ENCODE assay signal across 20 cellular contexts in the genomic region with DNA sequence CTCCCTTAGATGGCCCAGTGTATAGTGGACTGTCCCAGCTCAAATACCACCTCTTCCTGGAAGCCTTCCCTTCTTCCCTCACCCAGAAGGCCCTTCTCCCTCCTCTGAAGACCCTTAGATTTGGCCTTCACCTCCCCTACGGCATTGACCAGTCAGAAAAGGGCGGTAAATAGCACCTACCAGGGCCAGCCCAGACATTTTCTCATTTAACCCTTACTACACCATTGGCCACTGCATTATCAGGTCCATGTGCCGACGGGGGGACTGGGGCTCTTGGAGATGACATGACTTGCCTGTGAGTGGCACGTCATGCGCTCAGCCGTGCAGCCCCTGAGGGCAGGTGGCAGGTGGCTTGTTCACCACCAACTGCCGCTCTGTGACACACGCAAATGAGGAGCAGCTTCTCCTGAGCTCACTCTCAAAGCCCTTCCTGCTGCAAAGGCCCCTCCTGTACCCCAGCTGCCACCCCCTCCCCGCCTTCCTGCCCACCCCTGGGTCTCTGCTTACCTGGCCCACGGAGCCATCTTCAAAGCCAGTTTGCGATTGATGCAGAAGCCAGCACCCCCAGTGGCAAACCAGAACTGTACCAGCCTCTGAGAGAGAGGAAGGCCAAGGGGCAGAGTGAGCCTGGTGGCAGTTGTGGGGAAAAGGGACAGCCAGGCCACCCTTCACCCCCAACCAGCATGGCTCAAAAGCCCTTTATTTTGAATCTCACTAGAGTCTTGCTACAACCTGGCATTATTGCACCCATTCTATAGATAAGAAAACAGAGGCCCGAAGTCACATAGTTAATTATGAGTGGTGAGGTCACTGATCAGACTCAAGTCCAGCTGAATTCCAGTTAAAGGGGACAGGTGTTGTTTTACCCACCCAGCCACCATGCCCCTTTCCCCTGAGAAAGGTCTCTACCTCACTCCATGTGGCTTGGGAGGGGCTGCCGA. TPM values are rescaled to one million over a fixed set of nuclear protein-coding genes. Genes with fewer than 3 reads are reported as not detected.
DNase-seq lines count a peak whose midpoint lies in the region; ATAC-seq, FAIRE-seq and TF ChIP-seq lines count a peak whose summit lies in the region.
"Had no signal": no experiment of that assay in that cellular context is flagged by ENCODE, and none has a peak within 500 bp of the region (broad histone marks: within the 10 kb centered on the region; RNA-seq: fewer than 3 reads in every experiment).

No MANE protein-coding gene starts in this region.

- H4K20me1 ChIP-seq in HepG2 (ENCODE audit: insufficient read depth, low read length) (no peaks in the 10 kb centered on the region), Karpas-422 (ENCODE audit: insufficient read depth, low read depth, low read length) (peaks cover 18% of the 10 kb centered on the region; the same call in 1 of the 2 replicates)

- no TSS peak for BruUV-seq in HepG2 (replicated peaks; lab: Mats Ljungman, UMichigan)

- TF ChIP-seq EP300 in HepG2 (IDR thresholded peaks at IDR 0.05; ENCODE audit: low read depth in 2 of 2, low read length in 2 of 2) (no peak), HepG2 (CRISPR knock-in tag; IDR thresholded peaks at IDR 0.05; ENCODE audit: borderline replicate concordance) (no peak)

- CTCF ChIA-PET in HepG2 (lab: Yijun Ruan, JAX; ENCODE audit: low intra/inter-chr PET ratio, low total read pairs), result no interaction called here

- no peak for TF ChIP-seq RAD21 in HepG2 (CRISPR knock-in tag; IDR thresholded peaks at IDR 0.05)

- no peak overlapping the region for H3K4me3 Mint-ChIP-seq in activated naive CD8-positive, alpha-beta T cell treated with anti-CD3 and anti-CD28 coated beads, Interleukin-2, amount 10 ng/mL, durations not matched to agents 7 days and 5 days

- FAIRE-seq in HepG2 (lab: Jason Lieb, UNC) (no peak), urothelium cell line (lab: Jason Lieb, UNC) (peak; percentile 46)
- FAIRE-seq: endometrium, GM12892 had no signal

- no peaks in the 10 kb centered on the region for H3K36me3 ChIP-seq in HepG2 (replicated peaks in 1 of 2; ENCODE audit: control insufficient read depth in 1 of 2, insufficient read depth in 2 of 2, low read length in 2 of 2)
- no peaks in the 10 kb centered on the region for H3K36me3 ChIP-seq in right lobe of liver
- H3K36me3 ChIP-seq in Karpas-422 (ENCODE audit: insufficient read depth, low read length), result peaks cover 9% of the 10 kb centered on the region; the same call in 1 of the 2 replicates
- H3K36me3 ChIP-seq: tibial artery had no signal

- H3K27me3 ChIP-seq in HepG2 (ENCODE audit: control insufficient read depth in 1 of 2, insufficient read depth in 2 of 2, low read length in 2 of 2) (no peaks in the 10 kb centered on the region; a peak in 1 of 5 replicates), right lobe of liver (no peaks in the 10 kb centered on the region), Karpas-422 (ENCODE audit: low read length) (no peaks in the 10 kb centered on the region)

- H3K79me2 ChIP-seq in HepG2 (ENCODE audit: insufficient read depth, low read length) (no peaks in the 10 kb centered on the region), Karpas-422 (ENCODE audit: low read length) (peaks cover 15% of the 10 kb centered on the region)

- H3K4me1 ChIP-seq in HepG2 (ENCODE audit: insufficient read depth, low read length) (peaks cover 37% of the 10 kb centered on the region), right lobe of liver (no peaks in the 10 kb centered on the region), Karpas-422 (ENCODE audit: low read length) (peaks cover 30% of the 10 kb centered on the region)
- H3K4me1 ChIP-seq: tibial artery had no signal

- H3K27me3 Mint-ChIP-seq in activated naive CD8-positive, alpha-beta T cell treated with anti-CD3 and anti-CD28 coated beads, Interleukin-2, amount 10 ng/mL, durations not matched to agents 7 days and 5 days, result no peaks in the 10 kb centered on the region

- peaks cover 16% of the 10 kb centered on the region for H3K36me3 Mint-ChIP-seq in activated naive CD8-positive, alpha-beta T cell treated with anti-CD3 and anti-CD28 coated beads, Interleukin-2, amount 10 ng/mL, durations not matched to agents 7 days and 5 days

- DNase-seq in HepG2 (ENCODE audit: low spot score), result no peak
- DNase-seq in right lobe of liver, result no peak
- peak; percentile 63 for DNase-seq in Karpas-422
- no peak for DNase-seq in activated naive CD8-positive, alpha-beta T cell treated with anti-CD3 and anti-CD28 coated beads, Interleukin-2, amount 10 ng/mL, durations not matched to agents 7 days and 5 days
- no peak for DNase-seq in urothelium cell line (ENCODE audit: low spot score)
- no peak for DNase-seq in glomerular visceral epithelial cell (ENCODE audit: extremely low spot score)
- no peak for DNase-seq in left cardiac atrium
- DNase-seq: amygdala; mesenchymal stem cell; NCI-H524 treated with DMSO at 0.1 percent for 48 hours; occipital lobe; SIG-M5; stimulated activated naive CD4-positive, alpha-beta T cell; T-helper 1 cell; tibial artery had no signal

- TF ChIP-seq CTCF in HepG2 (CRISPR knock-in tag; IDR thresholded peaks at IDR 0.05) (no peak), right lobe of liver (IDR thresholded peaks at IDR 0.05) (no peak)

- POLR2A ChIA-PET in HepG2 (lab: Yijun Ruan, JAX), result no interaction called here
- POLR2A ChIA-PET in activated naive CD8-positive, alpha-beta T cell treated with anti-CD3 and anti-CD28 coated beads, Interleukin-2, amount 10 ng/mL, durations not matched to agents 7 days and 5 days (lab: Charles Lee), result no interaction called here

- H3K27ac Mint-ChIP-seq in activated naive CD8-positive, alpha-beta T cell treated with anti-CD3 and anti-CD28 coated beads, Interleukin-2, amount 10 ng/mL, durations not matched to agents 7 days and 5 days, result peak overlapping the region; percentile 73

- no peak overlapping the region for H2AFZ ChIP-seq in HepG2 (ENCODE audit: low read length)
- no peak overlapping the region for H2AFZ ChIP-seq in Karpas-422 (ENCODE audit: low read length)

- no peak for TF ChIP-seq POLR2A in HepG2 (IDR thresholded peaks at IDR 0.05; ENCODE audit: insufficient read depth in 1 of 2, low read depth in 2 of 2, low read length in 2 of 2)
- no peak for TF ChIP-seq POLR2A in right lobe of liver (IDR thresholded peaks at IDR 0.05)

- no peak overlapping the region for H3K4me3 ChIP-seq in HepG2 (replicated peaks in 1 of 3; ENCODE audit: insufficient read depth in 1 of 3, low read depth in 2 of 3, low read length in 3 of 3)
- H3K4me3 ChIP-seq in right lobe of liver, result no peak overlapping the region
- H3K4me3 ChIP-seq in Karpas-422 (ENCODE audit: low read length), result no peak overlapping the region
- H3K4me3 ChIP-seq: coronary artery, smooth muscle cell, tibial artery had no signal

- 70% methylated on average over 14 of the region's 14 CpGs for WGBS in HepG2 (ENCODE audit: low lambda C conversion rate)
- 80% methylated on average over 1 of the region's 14 CpGs for WGBS in right lobe of liver (ENCODE audit: insufficient coverage, low coverage, low lambda C conversion rate, missing lambda C conversion rate)

- H3K9ac ChIP-seq in HepG2 (ENCODE audit: insufficient read depth, low read depth, low read length) (no peak overlapping the region), Karpas-422 (ENCODE audit: low read length) (peak overlapping the region; percentile 28)

- no peaks in the 10 kb centered on the region for H3K9me3 Mint-ChIP-seq in activated naive CD8-positive, alpha-beta T cell treated with anti-CD3 and anti-CD28 coated beads, Interleukin-2, amount 10 ng/mL, durations not matched to agents 7 days and 5 days

- H3K4me2 ChIP-seq in HepG2 (ENCODE audit: low read depth, low read length) (no peak overlapping the region), Karpas-422 (ENCODE audit: low read depth, low read length, poor library complexity, severe bottlenecking) (peak overlapping the region; percentile 23)
- H3K4me2 ChIP-seq: smooth muscle cell had no signal

- intact Hi-C loops in HepG2 (cut with micrococcal nuclease; ENCODE audit: unreplicated experiment) (loop anchor here (10.0 kb wide), 1 partner anchor 48 kb away; no protein-coding TSS in a partner anchor), right lobe of liver (cut with DNase I) (no loop called here), left cardiac atrium (cut with DNase I) (no loop called here)

- no peaks in the 10 kb centered on the region for H3K9me3 ChIP-seq in HepG2 (ENCODE audit: low read length)
- H3K9me3 ChIP-seq in right lobe of liver, result no peaks in the 10 kb centered on the region
- H3K9me3 ChIP-seq in Karpas-422 (ENCODE audit: low read length), result no peaks in the 10 kb centered on the region
- H3K9me3 ChIP-seq: tibial artery had no signal

- ATAC-seq in HepG2 (no peak), right lobe of liver (no peak), left cardiac atrium (no peak)
- ATAC-seq in activated naive CD8-positive, alpha-beta T cell treated with anti-CD3 and anti-CD28 coated beads, Interleukin-2, amount 10 ng/mL, durations not matched to agents 7 days and 5 days (ENCODE audit: low read depth), result no peak

- in situ Hi-C loops in HepG2 (cut with HindIII; ENCODE audit: extremely low pct_ligation_motif_present, low pct_unique_long_range_greater_than_20kb), result no loop called here

- H3K27ac ChIP-seq in HepG2 (ENCODE audit: extremely low read length, insufficient read depth, low read length), result no peak overlapping the region
- no peak overlapping the region for H3K27ac ChIP-seq in right lobe of liver
- H3K27ac ChIP-seq in Karpas-422 (ENCODE audit: low read length), result peak overlapping the region; percentile 86
- H3K27ac ChIP-seq: coronary artery, tibial artery had no signal

- no peaks in the 10 kb centered on the region for H3K9me2 ChIP-seq in Karpas-422 (replicated peaks; ENCODE audit: insufficient read depth, low read length)

- peaks cover 16% of the 10 kb centered on the region for H3K4me1 Mint-ChIP-seq in activated naive CD8-positive, alpha-beta T cell treated with anti-CD3 and anti-CD28 coated beads, Interleukin-2, amount 10 ng/mL, durations not matched to agents 7 days and 5 days

RNA-seq across cellular contexts. Expression of gene MFNG, which starts 9.5 kb away (rescaled TPM):
- total RNA-seq in HepG2 (2016; rRNA removed; fragmentation: Illumina TruSeq; extraction: Trizol), result 1.0 and 1.1 TPM in 2 replicates
- 0.35 and 1.1 TPM in 2 replicates for total RNA-seq in HepG2 (2016; cell fraction: cytosol; rRNA removed; fragmentation: Illumina TruSeq; extraction: Trizol; ENCODE audit: low read depth)
- total RNA-seq in HepG2 (2016; cell fraction: insoluble cytoplasmic fraction; rRNA removed; fragmentation: Illumina TruSeq; extraction: Trizol), result 0.55 and 0.80 TPM in 2 replicates
- 1.4 and 1.9 TPM in 2 replicates for total RNA-seq in HepG2 (2016; cell fraction: membrane; rRNA removed; fragmentation: Illumina TruSeq; extraction: Trizol)
- 0.56 and 1.6 TPM in 2 replicates for total RNA-seq in HepG2 (2016; cell fraction: nucleus; rRNA removed; fragmentation: Illumina TruSeq; extraction: Trizol)
- polyA plus RNA-seq in HepG2 (2011; rRNA removed), result 11.7 and 19.8 TPM in 2 replicates
- polyA plus RNA-seq in HepG2 (2011; cell fraction: cytosol; rRNA removed), result 15.3 and 15.7 TPM in 2 replicates
- polyA plus RNA-seq in HepG2 (2011; cell fraction: nucleus; rRNA removed), result 37.0 and 46.6 TPM in 2 replicates
- polyA plus RNA-seq in HepG2 (2012), result 14.5 and 20.0 TPM in 2 replicates
- polyA plus RNA-seq in HepG2 (2016; cell fraction: cytosol; fragmentation: Illumina TruSeq; extraction: Trizol; ENCODE audit: low read depth), result 0.79 and 0.97 TPM in 2 replicates
- polyA plus RNA-seq in HepG2 (2016; cell fraction: insoluble cytoplasmic fraction; fragmentation: Illumina TruSeq; extraction: Trizol; ENCODE audit: low read depth), result 0.81 and 0.93 TPM in 2 replicates
- 1.1 and 1.3 TPM in 2 replicates for polyA plus RNA-seq in HepG2 (2016; cell fraction: membrane; fragmentation: Illumina TruSeq; extraction: Trizol; ENCODE audit: low read depth)
- polyA plus RNA-seq in HepG2 (2016; cell fraction: nucleus; fragmentation: Illumina TruSeq; extraction: Trizol; ENCODE audit: insufficient read depth, low read depth), result 1.3 and 4.5 TPM in 2 replicates
- 0.77 and 12.5 TPM in 2 replicates for polyA minus RNA-seq in HepG2 (2011; rRNA and poly(A)+ RNA removed; ENCODE audit: low replicate concordance)
- polyA minus RNA-seq in HepG2 (2011; cell fraction: cytosol; rRNA and poly(A)+ RNA removed), result 3.2 and 6.1 TPM in 2 replicates
- polyA minus RNA-seq in HepG2 (2011; cell fraction: nucleus; rRNA and poly(A)+ RNA removed), result 6.1 and 9.8 TPM in 2 replicates
- 10 to 100 TPM in 4 of 6 experiments, 1 to 10 TPM in 2; 5.6 to 14.4 (median 10.2) TPM for total RNA-seq in right lobe of liver
- total RNA-seq in Karpas-422 (2014; rRNA removed; shearing (Covaris generic); ENCODE audit: low replicate concordance), result 91.1 and 105 TPM in 2 replicates
- 100 to 1,000 TPM; 207 to 211 TPM for total RNA-seq in activated naive CD8-positive, alpha-beta T cell treated with anti-CD3 and anti-CD28 coated beads, Interleukin-2, amount 10 ng/mL, durations not matched to agents 7 days and 5 days
- total RNA-seq in left cardiac atrium, result 10 to 100 TPM; 14.1 to 17.4 TPM
- total RNA-seq: fibroblast of lung, smooth muscle cell had no signal

RNA-seq across cellular contexts. Expression of gene CARD10, which starts 42.6 kb away (rescaled TPM):
- total RNA-seq in HepG2 (2016; rRNA removed; fragmentation: Illumina TruSeq; extraction: Trizol) (28.9 and 35.2 TPM in 2 replicates), right lobe of liver (10 to 100 TPM in 5 of 6 experiments, 1 to 10 TPM in 1; 9.0 to 27.8 (median 14.2) TPM), left cardiac atrium (1 to 10 TPM; 7.7 to 9.2 TPM)
- total RNA-seq in HepG2 (2016; cell fraction: cytosol; rRNA removed; fragmentation: Illumina TruSeq; extraction: Trizol; ENCODE audit: low read depth), result 3.9 and 4.1 TPM in 2 replicates
- total RNA-seq in HepG2 (2016; cell fraction: insoluble cytoplasmic fraction; rRNA removed; fragmentation: Illumina TruSeq; extraction: Trizol), result 24.8 and 36.0 TPM in 2 replicates
- 11.9 and 12.5 TPM in 2 replicates for total RNA-seq in HepG2 (2016; cell fraction: membrane; rRNA removed; fragmentation: Illumina TruSeq; extraction: Trizol)
- 17.8 and 21.3 TPM in 2 replicates for total RNA-seq in HepG2 (2016; cell fraction: nucleus; rRNA removed; fragmentation: Illumina TruSeq; extraction: Trizol)
- polyA plus RNA-seq in HepG2 (2011; rRNA removed), result 55.8 and 92.3 TPM in 2 replicates
- 52.6 and 75.1 TPM in 2 replicates for polyA plus RNA-seq in HepG2 (2011; cell fraction: cytosol; rRNA removed)
- polyA plus RNA-seq in HepG2 (2011; cell fraction: nucleus; rRNA removed), result 203 and 227 TPM in 2 replicates
- polyA plus RNA-seq in HepG2 (2012), result 46.8 and 57.2 TPM in 2 replicates
- polyA plus RNA-seq in HepG2 (2016; cell fraction: cytosol; fragmentation: Illumina TruSeq; extraction: Trizol; ENCODE audit: low read depth), result 3.0 TPM in 2 replicates
- 28.5 and 30.3 TPM in 2 replicates for polyA plus RNA-seq in HepG2 (2016; cell fraction: insoluble cytoplasmic fraction; fragmentation: Illumina TruSeq; extraction: Trizol; ENCODE audit: low read depth)
- 9.1 and 9.4 TPM in 2 replicates for polyA plus RNA-seq in HepG2 (2016; cell fraction: membrane; fragmentation: Illumina TruSeq; extraction: Trizol; ENCODE audit: low read depth)
- 42.1 and 44.8 TPM in 2 replicates for polyA plus RNA-seq in HepG2 (2016; cell fraction: nucleus; fragmentation: Illumina TruSeq; extraction: Trizol; ENCODE audit: insufficient read depth, low read depth)
- polyA minus RNA-seq in HepG2 (2011; rRNA and poly(A)+ RNA removed; ENCODE audit: low replicate concordance), result 15.9 and 164 TPM in 2 replicates
- polyA minus RNA-seq in HepG2 (2011; cell fraction: cytosol; rRNA and poly(A)+ RNA removed), result 61.5 and 72.6 TPM in 2 replicates
- 31.9 and 42.5 TPM in 2 replicates for polyA minus RNA-seq in HepG2 (2011; cell fraction: nucleus; rRNA and poly(A)+ RNA removed)
- total RNA-seq in Karpas-422 (2014; rRNA removed; shearing (Covaris generic); ENCODE audit: low replicate concordance), result not detected in 2 replicates
- total RNA-seq in activated naive CD8-positive, alpha-beta T cell treated with anti-CD3 and anti-CD28 coated beads, Interleukin-2, amount 10 ng/mL, durations not matched to agents 7 days and 5 days, result under 1 TPM; 0.30 to 0.31 TPM

RNA-seq across cellular contexts. Expression of gene ELFN2, which starts 49.4 kb away (rescaled TPM):
- total RNA-seq in HepG2 (2016; rRNA removed; fragmentation: Illumina TruSeq; extraction: Trizol) (not detected in 2 replicates), right lobe of liver (under 1 TPM; 0.07 to 0.93 (median 0.49) TPM), left cardiac atrium (under 1 TPM in 1 of 2 donors, not detected in 1; 0.05 TPM)
- not detected in 2 replicates for total RNA-seq in HepG2 (2016; cell fraction: cytosol; rRNA removed; fragmentation: Illumina TruSeq; extraction: Trizol; ENCODE audit: low read depth)
- not detected in 2 replicates for total RNA-seq in HepG2 (2016; cell fraction: insoluble cytoplasmic fraction; rRNA removed; fragmentation: Illumina TruSeq; extraction: Trizol)
- not detected in 2 replicates for total RNA-seq in HepG2 (2016; cell fraction: membrane; rRNA removed; fragmentation: Illumina TruSeq; extraction: Trizol)
- total RNA-seq in HepG2 (2016; cell fraction: nucleus; rRNA removed; fragmentation: Illumina TruSeq; extraction: Trizol), result not detected in 2 replicates
- polyA plus RNA-seq in HepG2 (2011; rRNA removed), result 0.01 TPM in 1 of 2 replicates, not detected in the other
- polyA plus RNA-seq in HepG2 (2011; cell fraction: cytosol; rRNA removed), result not detected in 2 replicates
- polyA plus RNA-seq in HepG2 (2011; cell fraction: nucleus; rRNA removed), result 0.03 TPM in 2 replicates
- 0.01 and 0.09 TPM in 2 replicates for polyA plus RNA-seq in HepG2 (2012)
- not detected in 2 replicates for polyA plus RNA-seq in HepG2 (2016; cell fraction: cytosol; fragmentation: Illumina TruSeq; extraction: Trizol; ENCODE audit: low read depth)
- polyA plus RNA-seq in HepG2 (2016; cell fraction: insoluble cytoplasmic fraction; fragmentation: Illumina TruSeq; extraction: Trizol; ENCODE audit: low read depth), result not detected in 2 replicates
- not detected in 2 replicates for polyA plus RNA-seq in HepG2 (2016; cell fraction: membrane; fragmentation: Illumina TruSeq; extraction: Trizol; ENCODE audit: low read depth)
- not detected in 2 replicates for polyA plus RNA-seq in HepG2 (2016; cell fraction: nucleus; fragmentation: Illumina TruSeq; extraction: Trizol; ENCODE audit: insufficient read depth, low read depth)
- 0.47 TPM in 1 of 2 replicates, not detected in the other for polyA minus RNA-seq in HepG2 (2011; rRNA and poly(A)+ RNA removed; ENCODE audit: low replicate concordance)
- polyA minus RNA-seq in HepG2 (2011; cell fraction: cytosol; rRNA and poly(A)+ RNA removed), result not detected in 2 replicates
- not detected in 2 replicates for polyA minus RNA-seq in HepG2 (2011; cell fraction: nucleus; rRNA and poly(A)+ RNA removed)
- not detected in 2 replicates for total RNA-seq in Karpas-422 (2014; rRNA removed; shearing (Covaris generic); ENCODE audit: low replicate concordance)
- under 1 TPM; 0.26 to 0.47 TPM for total RNA-seq in activated naive CD8-positive, alpha-beta T cell treated with anti-CD3 and anti-CD28 coated beads, Interleukin-2, amount 10 ng/mL, durations not matched to agents 7 days and 5 days
